33 cellular contexts compared by ENCODE assay signal in the genomic region with DNA sequence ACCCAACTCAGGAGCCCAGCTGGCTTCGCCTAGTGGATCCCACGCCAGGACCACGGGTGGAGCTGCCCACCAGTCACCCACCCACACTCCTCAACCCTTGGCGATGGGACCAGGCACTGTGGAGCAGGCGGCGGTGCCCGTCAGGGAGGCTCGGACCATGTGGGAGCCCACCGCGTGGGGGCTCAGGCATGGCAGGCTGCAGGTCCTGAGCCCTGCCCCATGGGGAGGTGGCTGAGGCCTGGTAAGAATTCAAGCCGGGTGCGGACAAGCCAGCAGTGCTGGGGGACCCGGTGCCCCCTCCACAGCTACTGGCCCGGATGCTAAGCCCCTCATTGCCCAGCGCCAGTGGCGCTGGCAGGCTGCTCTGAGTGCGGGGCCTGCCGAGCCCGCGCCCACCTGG.
"Had no signal": no experiment of that assay in that cellular context is flagged by ENCODE, and none has a peak within 500 bp of the region (broad histone marks: within the 10 kb centered on the region; RNA-seq: fewer than 3 reads in every experiment).

No MANE protein-coding gene starts in this region.

- H3K27ac Mint-ChIP-seq: activated B cell treated with CpG ODN at 0.5 μM for 24 hours; activated CD8-positive, alpha-beta memory T cell treated with anti-CD3 and anti-CD28 coated beads, Interleukin-2, amount 10 ng/mL, durations not matched to agents 7 days and 5 days; activated CD8-positive, alpha-beta T cell treated with anti-CD3 and anti-CD28 coated beads, Interleukin-2, amount 10 ng/mL, durations not matched to agents 7 days and 5 days; activated naive CD4-positive, alpha-beta T cell treated with anti-CD3 and anti-CD28 coated beads for 36 hours; activated naive CD4-positive, alpha-beta T cell treated with anti-CD3 and anti-CD28 coated beads, Interleukin-2, amount 50 U/mL, for 24 hours; activated naive CD8-positive, alpha-beta T cell treated with anti-CD3 and anti-CD28 coated beads for 36 hours; activated naive CD8-positive, alpha-beta T cell treated with anti-CD3 and anti-CD28 coated beads, Interleukin-2, amount 50 U/mL, for 24 hours; activated T-helper 1 cell treated with anti-CD3 and anti-CD28 coated beads, Interleukin-12 subunit alpha, Interleukin-12 subunit beta, Interleukin-2, Interleukin-4 antibody, amounts not matched to agents 30 ng/mL and 10 ng/mL and 1 ng/mL, durations not matched to agents 14 hours and 24 hours and 36 hours; activated T-helper 2 cell treated with anti-CD3 and anti-CD28 coated beads, Interferon-gamma antibody, Interleukin-2, Interleukin-4, amounts not matched to agents 10 μg/mL and 5 μg/mL and 100 μg/mL, durations not matched to agents 14 hours and 24 hours and 36 hours; effector memory CD8-positive, alpha-beta T cell; T-helper 17 cell; T-helper 2 cell treated with Interferon-gamma antibody and Interleukin-4, amounts not matched to agents 5 μg/mL and 100 μg/mL, for 36 hours had no signal

- H3K27me3 Mint-ChIP-seq: activated B cell treated with CpG ODN at 0.5 μM for 24 hours; activated CD8-positive, alpha-beta memory T cell treated with anti-CD3 and anti-CD28 coated beads, Interleukin-2, amount 10 ng/mL, durations not matched to agents 7 days and 5 days; activated naive CD4-positive, alpha-beta T cell treated with anti-CD3 and anti-CD28 coated beads, Interleukin-2, amount 50 U/mL, for 24 hours; activated naive CD8-positive, alpha-beta T cell treated with anti-CD3 and anti-CD28 coated beads, Interleukin-2, amount 50 U/mL, for 24 hours; effector memory CD8-positive, alpha-beta T cell; T-helper 17 cell had no signal

- H3K27ac ChIP-seq: adrenal gland, body of pancreas, esophagus muscularis mucosa, foreskin keratinocyte, gastrocnemius medialis, WERI-Rb-1 had no signal

- H3K4me3 Mint-ChIP-seq: activated naive CD8-positive, alpha-beta T cell treated with anti-CD3 and anti-CD28 coated beads, Interleukin-2, amount 50 U/mL, for 24 hours; activated T-helper 1 cell treated with anti-CD3 and anti-CD28 coated beads, Interleukin-12 subunit alpha, Interleukin-12 subunit beta, Interleukin-2, Interleukin-4 antibody, amounts not matched to agents 30 ng/mL and 10 ng/mL and 1 ng/mL, durations not matched to agents 14 hours and 24 hours and 36 hours; T-helper 17 cell; T-helper 2 cell treated with Interferon-gamma antibody and Interleukin-4, amounts not matched to agents 5 μg/mL and 100 μg/mL, for 36 hours had no signal

- H3K4me3 ChIP-seq: adrenal gland, body of pancreas, esophagus muscularis mucosa, gastrocnemius medialis had no signal

- H3K4me1 Mint-ChIP-seq: activated B cell treated with CpG ODN at 0.5 μM for 24 hours; activated CD8-positive, alpha-beta memory T cell treated with anti-CD3 and anti-CD28 coated beads, Interleukin-2, amount 10 ng/mL, durations not matched to agents 7 days and 5 days; activated naive CD4-positive, alpha-beta T cell treated with anti-CD3 and anti-CD28 coated beads, Interleukin-2, amount 50 U/mL, for 24 hours; activated naive CD8-positive, alpha-beta T cell treated with anti-CD3 and anti-CD28 coated beads, Interleukin-2, amount 50 U/mL, for 24 hours had no signal

- H3K9me3 ChIP-seq: adrenal gland, body of pancreas, esophagus muscularis mucosa, gastrocnemius medialis had no signal

- H3K27me3 ChIP-seq: adrenal gland, body of pancreas, esophagus muscularis mucosa, foreskin keratinocyte, gastrocnemius medialis had no signal

- H3K4me1 ChIP-seq: adrenal gland, foreskin keratinocyte had no signal

- H3K36me3 ChIP-seq: adrenal gland, esophagus muscularis mucosa, gastrocnemius medialis, WERI-Rb-1 had no signal

- ATAC-seq: activated CD4-positive, CD25-positive, alpha-beta regulatory T cell treated with anti-CD3 and anti-CD28 coated beads, Interleukin-2, amount 50 U/mL, for 24 hours; activated CD8-positive, alpha-beta memory T cell treated with anti-CD3 and anti-CD28 coated beads, Interleukin-2, amount 10 ng/mL, durations not matched to agents 7 days and 5 days; activated CD8-positive, alpha-beta T cell treated with anti-CD3 and anti-CD28 coated beads, Interleukin-2, amount 10 ng/mL, durations not matched to agents 7 days and 5 days; activated naive CD8-positive, alpha-beta T cell treated with anti-CD3 and anti-CD28 coated beads, Interleukin-2, amount 50 U/mL, for 24 hours; body of pancreas; foreskin keratinocyte; gastrocnemius medialis; T-helper 17 cell had no signal

- H3K9me3 Mint-ChIP-seq: activated naive CD4-positive, alpha-beta T cell treated with anti-CD3 and anti-CD28 coated beads for 36 hours; activated naive CD8-positive, alpha-beta T cell treated with anti-CD3 and anti-CD28 coated beads for 36 hours; effector memory CD8-positive, alpha-beta T cell; T-helper 2 cell treated with Interferon-gamma antibody and Interleukin-4, amounts not matched to agents 5 μg/mL and 100 μg/mL, for 36 hours had no signal

- H3K36me3 Mint-ChIP-seq: activated CD8-positive, alpha-beta memory T cell treated with anti-CD3 and anti-CD28 coated beads, Interleukin-2, amount 10 ng/mL, durations not matched to agents 7 days and 5 days; activated naive CD4-positive, alpha-beta T cell treated with anti-CD3 and anti-CD28 coated beads, Interleukin-2, amount 50 U/mL, for 24 hours; activated naive CD8-positive, alpha-beta T cell treated with anti-CD3 and anti-CD28 coated beads for 36 hours had no signal

- DNase-seq: activated B cell treated with CpG ODN at 0.5 μM for 24 hours; activated CD4-positive, alpha-beta T cell treated with anti-CD3 and anti-CD28 coated beads, Interleukin-2, amount 50 U/mL, for 1 hour; activated CD4-positive, alpha-beta T cell treated with anti-CD3 and anti-CD28 coated beads, Interleukin-2, amount 50 U/mL, for 48 hours; activated CD8-positive, alpha-beta memory T cell treated with anti-CD3 and anti-CD28 coated beads, Interleukin-2, amount 10 ng/mL, durations not matched to agents 7 days and 5 days; activated CD8-positive, alpha-beta memory T cell treated with anti-CD3 and anti-CD28 coated beads, Interleukin-2, amount 50 U/mL, for 4 hours; activated CD8-positive, alpha-beta T cell treated with anti-CD3 and anti-CD28 coated beads, Interleukin-2, amount 10 ng/mL, durations not matched to agents 7 days and 5 days; activated effector memory CD4-positive, alpha-beta T cell treated with anti-CD3 and anti-CD28 coated beads, Interleukin-2, amount 50 U/mL, for 16 hours; activated naive CD4-positive, alpha-beta T cell treated with anti-CD3 and anti-CD28 coated beads for 36 hours; activated naive CD8-positive, alpha-beta T cell treated with anti-CD3 and anti-CD28 coated beads for 36 hours; activated naive CD8-positive, alpha-beta T cell treated with anti-CD3 and anti-CD28 coated beads, Interleukin-2, amount 50 U/mL, for 24 hours; activated T-cell treated with anti-CD3 and anti-CD28 coated beads, Interleukin-2, amount 50 U/mL, for 1 hour; adrenal gland; amygdala; aorta; body of pancreas; caudate nucleus; cortex of kidney; dermis blood vessel endothelial cell; effector CD4-positive, alpha-beta T cell; effector memory CD8-positive, alpha-beta T cell; erythroblast; foreskin keratinocyte; gastrocnemius medialis; T-helper 1 cell; T-helper 17 cell; T1000; WERI-Rb-1 had no signal
